Comparison of ENCODE assay signal across 29 cellular contexts in genomic region chr5:92899611-92900010, GRCh38.
"Had no signal": no experiment of that assay in that cellular context is flagged by ENCODE, and none has a peak within 500 bp of the region (broad histone marks: within the 10 kb centered on the region; RNA-seq: fewer than 3 reads in every experiment).

No MANE protein-coding gene starts in this region.

- FAIRE-seq: astrocyte, bronchial epithelial cell had no signal

- H3K27me3 ChIP-seq: brain microvascular endothelial cell, dorsolateral prefrontal cortex, gastrocnemius medialis had no signal

- DNase-seq: activated CD4-positive, alpha-beta memory T cell treated with anti-CD3 and anti-CD28 coated beads, Interleukin-2, amount 10 ng/mL, durations not matched to agents 7 days and 5 days; activated CD4-positive, alpha-beta T cell treated with anti-CD3 and anti-CD28 coated beads for 36 hours; activated CD4-positive, alpha-beta T cell treated with anti-CD3 and anti-CD28 coated beads, Interleukin-2, amount 10 ng/mL, durations not matched to agents 24 days and 14 days; activated CD4-positive, alpha-beta T cell treated with anti-CD3 and anti-CD28 coated beads, Interleukin-2, amount 50 U/mL, for 4 hours; activated CD4-positive, CD25-positive, alpha-beta regulatory T cell; activated CD4-positive, CD25-positive, alpha-beta regulatory T cell treated with anti-CD3 and anti-CD28 coated beads, Interleukin-2, amount 50 U/mL, for 72 hours; activated CD8-positive, alpha-beta memory T cell treated with anti-CD3 and anti-CD28 coated beads, Interleukin-2, amount 50 U/mL, for 48 hours; activated gamma-delta T cell; activated naive CD4-positive, alpha-beta T cell; activated naive CD4-positive, alpha-beta T cell treated with anti-CD3 and anti-CD28 coated beads, Interleukin-2, amount 10 ng/mL, durations not matched to agents 7 days and 5 days; activated naive CD8-positive, alpha-beta T cell treated with anti-CD3 and anti-CD28 coated beads, Interleukin-2, amount 10 ng/mL, durations not matched to agents 7 days and 5 days; activated T-cell treated with anti-CD3 and anti-CD28 coated beads for 4 hours; activated T-cell treated with anti-CD3 and anti-CD28 coated beads, Interleukin-2, amount 50 U/mL, for 24 hours; activated T-cell treated with anti-CD3 and anti-CD28 coated beads, Interleukin-2, amount 50 U/mL, for 72 hours; amniotic stem cell; anterior cingulate cortex; brain microvascular endothelial cell; dorsolateral prefrontal cortex; effector memory CD4-positive, alpha-beta T cell; endodermal cell; foreskin keratinocyte; gastrocnemius medialis; glutamatergic neuron; T-helper 2 cell had no signal

- H3K36me3 ChIP-seq: brain microvascular endothelial cell, gastrocnemius medialis had no signal

- H3K4me1 ChIP-seq: foreskin keratinocyte, gastrocnemius medialis had no signal

- H3K4me3 ChIP-seq: coronary artery, dorsolateral prefrontal cortex, gastrocnemius medialis had no signal

- H3K9me3 ChIP-seq: gastrocnemius medialis had no signal

- ATAC-seq: activated CD4-positive, alpha-beta T cell treated with anti-CD3 and anti-CD28 coated beads for 36 hours; activated naive CD4-positive, alpha-beta T cell treated with anti-CD3 and anti-CD28 coated beads, Interleukin-2, amount 50 U/mL, for 72 hours; activated T-cell treated with anti-CD3 and anti-CD28 coated beads, Interleukin-2, amount 50 U/mL, for 72 hours; esophagus mucosa; foreskin keratinocyte; gastrocnemius medialis had no signal

- H3K27ac ChIP-seq: brain microvascular endothelial cell, coronary artery, dorsolateral prefrontal cortex, foreskin keratinocyte, gastrocnemius medialis had no signal
